21 cellular contexts compared by ENCODE assay signal in the genomic region with DNA sequence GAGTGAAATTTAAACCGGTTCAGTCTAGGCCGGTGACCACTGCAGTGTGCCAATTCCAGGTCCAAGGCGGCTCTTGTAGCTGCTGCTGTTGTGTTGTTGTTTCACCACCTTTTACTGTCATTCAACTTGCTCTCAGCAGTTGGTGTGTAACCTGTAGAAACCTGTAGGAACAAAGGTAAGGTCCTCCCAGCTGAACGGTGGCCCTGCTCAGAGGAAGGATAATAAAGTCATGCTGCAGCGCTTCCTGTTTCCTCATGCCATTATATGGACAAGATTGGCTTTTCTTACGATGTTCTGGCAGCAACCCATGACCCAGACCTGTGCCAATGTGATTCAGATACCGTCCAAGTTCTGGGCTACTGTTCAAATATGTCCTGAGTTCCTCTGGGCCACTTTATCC. TPM values are rescaled to one million over a fixed set of nuclear protein-coding genes. Genes with fewer than 3 reads are reported as not detected.
DNase-seq lines count a peak whose midpoint lies in the region; ATAC-seq and TF ChIP-seq lines count a peak whose summit lies in the region.
"Had no signal": no experiment of that assay in that cellular context is flagged by ENCODE, and none has a peak within 500 bp of the region (broad histone marks: within the 10 kb centered on the region; RNA-seq: fewer than 3 reads in every experiment).

No MANE protein-coding gene starts in this region.

- H3K36me3 Mint-ChIP-seq in GM23338 (ENCODE audit: low read depth) (no peaks in the 10 kb centered on the region), endodermal cell (ENCODE audit: low read depth) (no peaks in the 10 kb centered on the region)
- H3K36me3 Mint-ChIP-seq: CD14-positive monocyte had no signal

- H3K27me3 Mint-ChIP-seq in GM23338 (ENCODE audit: insufficient read depth, low read depth, poor library complexity) (no peaks in the 10 kb centered on the region), endodermal cell (ENCODE audit: insufficient read depth) (peaks cover 16% of the 10 kb centered on the region)

- DNase-seq in GM23338 (ENCODE audit: low spot score) (no peak), endodermal cell (no peak), mucosa of descending colon (peak in 2 of 3 donors; percentile 28 to 39), NCI-H1105 treated with DMSO at 0.1 percent for 48 hours (lab: John Stamatoyannopoulos, UW) (no peak), upper lobe of right lung (no peak)
- DNase-seq: COR-L47, GF-D8, H9, IMR-90, Karpas-422, MG63, NCI-H1092, NCI-H2081 treated with DMSO at 0.1 percent for 48 hours, NCI-H524 treated with DMSO at 0.1 percent for 48 hours, Right ventricle myocardium superior had no signal

- H3K9me3 Mint-ChIP-seq in GM23338, result no peaks in the 10 kb centered on the region
- H3K9me3 Mint-ChIP-seq in endodermal cell, result no peaks in the 10 kb centered on the region
- H3K9me3 Mint-ChIP-seq: H9 had no signal

- no peak overlapping the region for H3K4me2 ChIP-seq in GM23338

- H3K4me3 Mint-ChIP-seq in GM23338 (no peak overlapping the region), endodermal cell (no peak overlapping the region)
- H3K4me3 Mint-ChIP-seq: CD14-positive monocyte, H9 had no signal

- H3K9me3 ChIP-seq in endodermal cell (ENCODE audit: control insufficient read depth, low read length) (no peaks in the 10 kb centered on the region), mucosa of descending colon (no peaks in the 10 kb centered on the region), upper lobe of right lung (no peaks in the 10 kb centered on the region)
- H3K9me3 ChIP-seq: MG63 had no signal

- H3K9ac ChIP-seq in endodermal cell (ENCODE audit: extremely low read depth, low read length, poor library complexity, severe bottlenecking), result no peak overlapping the region

- TF ChIP-seq CTCF in GM23338 (conservative IDR thresholded peaks at IDR 0.05; ENCODE audit: low read depth in 2 of 2), result no peak
- no peak for TF ChIP-seq CTCF in VCaP (conservative IDR thresholded peaks at IDR 0.05)
- no peak for TF ChIP-seq CTCF in endodermal cell (conservative IDR thresholded peaks at IDR 0.05)
- no peak for TF ChIP-seq CTCF in mucosa of descending colon (IDR thresholded peaks at IDR 0.05)
- no peak for TF ChIP-seq CTCF in upper lobe of right lung (IDR thresholded peaks at IDR 0.05)

- H3K4me1 ChIP-seq in GM23338 (ENCODE audit: insufficient read depth) (no peaks in the 10 kb centered on the region), endodermal cell (ENCODE audit: control insufficient read depth, insufficient read depth, low read length) (no peaks in the 10 kb centered on the region), mucosa of descending colon (ENCODE audit: low read depth) (no peaks in the 10 kb centered on the region), upper lobe of right lung (no peaks in the 10 kb centered on the region)

- no peak overlapping the region for H3K27ac Mint-ChIP-seq in GM23338
- H3K27ac Mint-ChIP-seq in endodermal cell, result no peak overlapping the region

- H3K4me3 ChIP-seq in GM23338 (no peak overlapping the region), endodermal cell (ENCODE audit: low read length) (no peak overlapping the region), mucosa of descending colon (no peak overlapping the region), upper lobe of right lung (no peak overlapping the region)
- H3K4me3 ChIP-seq: MG63 had no signal

- WGBS in endodermal cell (ENCODE audit: insufficient coverage in 1 of 2, insufficient read length in 1 of 2), 2 experiments, result 82 to 83% methylated on average over 6 to 7 of the region's 7 CpGs

- H4K20me1 ChIP-seq in GM23338 (replicated peaks; ENCODE audit: insufficient read depth), result no peaks in the 10 kb centered on the region

- H3K36me3 ChIP-seq in GM23338 (ENCODE audit: insufficient read depth) (no peaks in the 10 kb centered on the region), endodermal cell (ENCODE audit: control insufficient read depth, insufficient read depth, low read length) (no peaks in the 10 kb centered on the region), mucosa of descending colon (ENCODE audit: low read depth) (no peaks in the 10 kb centered on the region), upper lobe of right lung (no peaks in the 10 kb centered on the region)
- H3K36me3 ChIP-seq: MG63 had no signal

- no peaks in the 10 kb centered on the region for H3K79me2 ChIP-seq in GM23338 (replicated peaks; ENCODE audit: insufficient read depth)

- peak overlapping the region; percentile 59; the same call in 1 of the 2 replicates for H2AFZ ChIP-seq in GM23338

- peaks cover 2% of the 10 kb centered on the region for H3K4me1 Mint-ChIP-seq in GM23338
- peaks cover 3% of the 10 kb centered on the region for H3K4me1 Mint-ChIP-seq in endodermal cell

- H3K9me2 ChIP-seq in GM23338 (ENCODE audit: insufficient read depth), result no peaks in the 10 kb centered on the region

- H3K27me3 ChIP-seq in GM23338 (ENCODE audit: insufficient read depth) (no peaks in the 10 kb centered on the region), endodermal cell (ENCODE audit: control insufficient read depth, insufficient read depth, low read length, poor library complexity, severe bottlenecking) (no peaks in the 10 kb centered on the region), upper lobe of right lung (peaks cover 8% of the 10 kb centered on the region)
- H3K27me3 ChIP-seq: MG63 had no signal

- H3F3A ChIP-seq in GM23338 (replicated peaks; ENCODE audit: low read depth), result no peaks in the 10 kb centered on the region

- intact Hi-C loops in mucosa of descending colon (cut with DNase I, micrococcal nuclease), result no loop called here
- intact Hi-C loops in upper lobe of right lung (cut with DNase I), result no loop called here

- H3K27ac ChIP-seq in GM23338 (ENCODE audit: low read depth) (no peak overlapping the region), VCaP (peak overlapping the region; percentile 19), endodermal cell (ENCODE audit: low read depth, low read length) (peak overlapping the region; percentile 37), upper lobe of right lung (no peak overlapping the region)

- ATAC-seq in GM23338, result no peak
- ATAC-seq in mucosa of descending colon, result peak; percentile 76
- ATAC-seq in GM21360 (IDR thresholded peaks at IDR 0.05; ENCODE audit: unreplicated experiment), result no peak
- no peak for ATAC-seq in upper lobe of right lung
- no peak for ATAC-seq in HG03342 (IDR thresholded peaks at IDR 0.05; ENCODE audit: unreplicated experiment)

RNA-seq across cellular contexts. Expression of gene FAM181B, which starts 13.4 kb away (rescaled TPM):
- 0.87 and 1.5 TPM in 2 replicates for total RNA-seq in GM23338 (2014; rRNA removed; shearing (Covaris generic))
- 0.23 and 0.36 TPM in 2 replicates for polyA plus RNA-seq in GM23338 (2016; fragmentation: Nextera tagmentation; extraction: Ambion mirVana)
- total RNA-seq in endodermal cell (1 to 10 TPM; 1.5 to 4.7 TPM), mucosa of descending colon (1 to 10 TPM in 1 of 3 donors, under 1 TPM in 1, not detected in 1; 0.19 to 1.3 TPM), upper lobe of right lung (0.12 TPM)
- polyA plus RNA-seq in endodermal cell (2013, experiment 1 of 2), result 7.8 TPM
- 7.0 TPM for polyA plus RNA-seq in endodermal cell (2013, experiment 2 of 2)
- total RNA-seq: A673, HT-29, IMR-90 had no signal
- polyA plus RNA-seq: CD14-positive monocyte, IMR-90 had no signal

Comparison
In these comparisons a context has a peak if more than half of its experiments do, and no peak if none do; other contexts are left out.
1. DNase-seq: peak in mucosa of descending colon (2 of 3); none in GM23338 (single experiment), endodermal cell (single experiment), NCI-H1105 treated with DMSO at 0.1 percent for 48 hours (single experiment) and upper lobe of right lung (single experiment).
2. H3K27ac ChIP-seq: peak in VCaP (single experiment) and endodermal cell (single experiment); none in GM23338 (single experiment) and upper lobe of right lung (single experiment).